26 cellular contexts compared by ENCODE assay signal in genomic region chr5:52282647-52283046, GRCh38.
"Had no signal": no experiment of that assay in that cellular context is flagged by ENCODE, and none has a peak within 500 bp of the region (broad histone marks: within the 10 kb centered on the region; RNA-seq: fewer than 3 reads in every experiment).

No MANE protein-coding gene starts in this region.

- H3K36me3 ChIP-seq: SJCRH30 had no signal

- H3K4me1 ChIP-seq: SJCRH30 had no signal

- H3K27me3 ChIP-seq: SJCRH30 had no signal

- H3K9me3 ChIP-seq: SJCRH30 had no signal

- FAIRE-seq: K562, RCC 7860 had no signal

- ATAC-seq: K562, Panc1, Right ventricle myocardium inferior, SK-N-SH treated with all-trans-retinoic acid at 6 μM for 48 hours, T-cell had no signal

- DNase-seq: Karpas-422, KG1, MV-4-11, NCI-H1092, NCI-H1105, NCI-H1417 treated with DMSO at 0.1 percent for 48 hours, NCI-H1436 treated with DMSO at 0.1 percent for 48 hours, NCI-H1694 treated with DMSO at 0.1 percent for 48 hours, NCI-H187 treated with DMSO at 0.1 percent for 48 hours, NCI-H2081, NCI-H510A, NCI-H524, NCI-H526, NCI-H748 treated with DMSO at 0.1 percent for 48 hours, PC-9, SHP77, SIG-M5, SJCRH30, T-cell had no signal

- H3K4me2 ChIP-seq: PC-9 had no signal

- H3K4me3 ChIP-seq: K562, PC-9, SJCRH30, SK-N-MC had no signal

- H2AFZ ChIP-seq: PC-9 had no signal

- H3K27ac ChIP-seq: PC-9, RWPE1, SJCRH30, SK-N-MC had no signal
